1 cellular context compared by ENCODE assay signal in the genomic region with DNA sequence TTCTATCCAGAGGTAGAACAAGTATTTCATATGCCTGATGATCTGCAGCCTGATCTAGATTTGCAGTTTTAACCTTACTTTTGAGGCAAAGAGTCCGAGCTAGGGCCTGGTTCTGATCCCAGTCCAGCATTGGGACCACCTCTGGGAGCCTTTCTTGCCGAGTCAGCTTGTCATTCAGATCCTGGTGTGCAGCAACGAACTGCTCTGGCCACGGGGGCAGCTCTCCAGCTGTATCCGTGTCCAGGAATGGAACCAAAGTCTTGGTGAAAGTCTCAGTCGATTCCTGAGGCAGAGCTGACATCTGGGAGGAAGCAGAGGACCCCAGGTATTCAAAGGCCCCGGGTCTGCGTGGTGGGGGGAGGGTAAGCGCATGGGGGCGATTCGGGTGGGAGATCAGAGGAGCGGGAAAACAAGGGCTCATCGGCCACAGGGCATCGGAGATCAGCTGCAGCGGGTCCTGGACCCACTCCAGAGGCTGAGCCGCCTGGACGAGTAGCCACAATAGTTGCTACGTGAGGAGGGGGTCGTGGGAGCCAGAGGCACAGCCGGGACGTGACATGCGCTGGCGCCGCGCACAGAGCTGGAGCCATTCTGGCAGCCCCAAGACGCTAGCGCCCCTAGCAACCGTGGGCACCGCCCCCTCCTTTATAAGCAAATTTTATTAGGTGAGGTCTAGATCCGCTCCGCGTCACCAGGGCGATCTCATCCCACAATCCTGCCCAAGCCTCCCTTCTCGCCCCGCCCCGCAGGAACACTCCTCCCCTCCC.
TF ChIP-seq lines count a peak whose summit lies in the region.

No MANE protein-coding gene starts in this region.

TF ChIP-seq in H1, 55 proteins besides CTCF, POLR2A, EP300 and RAD21 (continued from another document):
- TF ChIP-seq, protein P1, sequence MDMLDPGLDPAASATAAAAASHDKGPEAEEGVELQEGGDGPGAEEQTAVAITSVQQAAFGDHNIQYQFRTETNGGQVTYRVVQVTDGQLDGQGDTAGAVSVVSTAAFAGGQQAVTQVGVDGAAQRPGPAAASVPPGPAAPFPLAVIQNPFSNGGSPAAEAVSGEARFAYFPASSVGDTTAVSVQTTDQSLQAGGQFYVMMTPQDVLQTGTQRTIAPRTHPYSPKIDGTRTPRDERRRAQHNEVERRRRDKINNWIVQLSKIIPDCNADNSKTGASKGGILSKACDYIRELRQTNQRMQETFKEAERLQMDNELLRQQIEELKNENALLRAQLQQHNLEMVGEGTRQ (IDR thresholded peaks at IDR 0.05; ENCODE audit: low read length): no peak
- TF ChIP-seq SIRT6 (IDR thresholded peaks at IDR 0.05; ENCODE audit: low read length): no peak
- TF ChIP-seq CTBP2 (IDR thresholded peaks at IDR 0.05; ENCODE audit: borderline replicate concordance, insufficient read depth, insufficient read length, low read length): no peak
- no peak for TF ChIP-seq GABPA (IDR thresholded peaks at IDR 0.05; ENCODE audit: borderline replicate concordance, insufficient read depth, low read length)
- TF ChIP-seq SAP30 (IDR thresholded peaks at IDR 0.05; ENCODE audit: insufficient read depth, insufficient replicate concordance, low read length): no peak
TF ChIP-seq in H1: peak in this region for 0.
